ENCODE assay signal across 1 cellular context in the genomic region with DNA sequence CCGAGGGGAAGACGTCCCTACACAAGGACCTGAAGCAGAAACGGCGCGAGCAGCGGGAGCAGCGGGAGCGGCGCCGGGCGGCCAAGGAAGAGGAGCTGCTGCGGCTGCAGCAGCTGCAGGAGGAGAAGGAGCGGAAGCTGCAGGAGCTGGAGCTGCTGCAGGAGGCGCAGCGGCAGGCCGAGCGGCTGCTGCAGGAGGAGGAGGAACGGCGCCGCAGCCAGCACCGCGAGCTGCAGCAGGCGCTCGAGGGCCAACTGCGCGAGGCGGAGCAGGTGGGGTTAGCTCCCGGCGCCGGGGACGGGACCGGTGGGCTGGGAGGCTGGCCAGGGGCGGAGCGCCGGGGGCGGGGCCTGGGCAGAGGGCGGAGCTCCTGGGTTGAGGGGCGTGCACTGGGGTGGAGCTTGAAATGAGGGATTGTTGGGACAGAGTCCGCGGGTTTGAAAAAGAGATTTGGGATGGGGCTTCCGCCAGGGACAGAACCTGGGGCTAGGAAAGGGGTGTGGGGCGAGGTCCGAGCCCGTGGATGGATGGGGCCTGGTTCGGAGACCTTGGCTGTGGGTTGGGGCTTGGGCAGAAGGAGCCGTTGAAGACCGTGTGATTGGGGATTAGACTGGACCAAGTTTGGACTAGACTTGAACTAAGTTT.
TF ChIP-seq lines count a peak whose summit lies in the region.

No MANE protein-coding gene starts in this region.

TF ChIP-seq in HEK293, 187 proteins besides CTCF, POLR2A, EP300 and RAD21 (continued from another document and continues in another):
- TF ChIP-seq, protein P1, sequence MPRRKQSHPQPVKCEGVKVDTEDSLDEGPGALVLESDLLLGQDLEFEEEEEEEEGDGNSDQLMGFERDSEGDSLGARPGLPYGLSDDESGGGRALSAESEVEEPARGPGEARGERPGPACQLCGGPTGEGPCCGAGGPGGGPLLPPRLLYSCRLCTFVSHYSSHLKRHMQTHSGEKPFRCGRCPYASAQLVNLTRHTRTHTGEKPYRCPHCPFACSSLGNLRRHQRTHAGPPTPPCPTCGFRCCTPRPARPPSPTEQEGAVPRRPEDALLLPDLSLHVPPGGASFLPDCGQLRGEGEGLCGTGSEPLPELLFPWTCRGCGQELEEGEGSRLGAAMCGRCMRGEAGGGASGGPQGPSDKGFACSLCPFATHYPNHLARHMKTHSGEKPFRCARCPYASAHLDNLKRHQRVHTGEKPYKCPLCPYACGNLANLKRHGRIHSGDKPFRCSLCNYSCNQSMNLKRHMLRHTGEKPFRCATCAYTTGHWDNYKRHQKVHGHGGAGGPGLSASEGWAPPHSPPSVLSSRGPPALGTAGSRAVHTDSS (tag by site-specific recombination; IDR thresholded peaks at IDR 0.05), result no peak
- TF ChIP-seq ZNF2 (tag by site-specific recombination; IDR thresholded peaks at IDR 0.05), result peak; percentile 48
- TF ChIP-seq, protein P2, sequence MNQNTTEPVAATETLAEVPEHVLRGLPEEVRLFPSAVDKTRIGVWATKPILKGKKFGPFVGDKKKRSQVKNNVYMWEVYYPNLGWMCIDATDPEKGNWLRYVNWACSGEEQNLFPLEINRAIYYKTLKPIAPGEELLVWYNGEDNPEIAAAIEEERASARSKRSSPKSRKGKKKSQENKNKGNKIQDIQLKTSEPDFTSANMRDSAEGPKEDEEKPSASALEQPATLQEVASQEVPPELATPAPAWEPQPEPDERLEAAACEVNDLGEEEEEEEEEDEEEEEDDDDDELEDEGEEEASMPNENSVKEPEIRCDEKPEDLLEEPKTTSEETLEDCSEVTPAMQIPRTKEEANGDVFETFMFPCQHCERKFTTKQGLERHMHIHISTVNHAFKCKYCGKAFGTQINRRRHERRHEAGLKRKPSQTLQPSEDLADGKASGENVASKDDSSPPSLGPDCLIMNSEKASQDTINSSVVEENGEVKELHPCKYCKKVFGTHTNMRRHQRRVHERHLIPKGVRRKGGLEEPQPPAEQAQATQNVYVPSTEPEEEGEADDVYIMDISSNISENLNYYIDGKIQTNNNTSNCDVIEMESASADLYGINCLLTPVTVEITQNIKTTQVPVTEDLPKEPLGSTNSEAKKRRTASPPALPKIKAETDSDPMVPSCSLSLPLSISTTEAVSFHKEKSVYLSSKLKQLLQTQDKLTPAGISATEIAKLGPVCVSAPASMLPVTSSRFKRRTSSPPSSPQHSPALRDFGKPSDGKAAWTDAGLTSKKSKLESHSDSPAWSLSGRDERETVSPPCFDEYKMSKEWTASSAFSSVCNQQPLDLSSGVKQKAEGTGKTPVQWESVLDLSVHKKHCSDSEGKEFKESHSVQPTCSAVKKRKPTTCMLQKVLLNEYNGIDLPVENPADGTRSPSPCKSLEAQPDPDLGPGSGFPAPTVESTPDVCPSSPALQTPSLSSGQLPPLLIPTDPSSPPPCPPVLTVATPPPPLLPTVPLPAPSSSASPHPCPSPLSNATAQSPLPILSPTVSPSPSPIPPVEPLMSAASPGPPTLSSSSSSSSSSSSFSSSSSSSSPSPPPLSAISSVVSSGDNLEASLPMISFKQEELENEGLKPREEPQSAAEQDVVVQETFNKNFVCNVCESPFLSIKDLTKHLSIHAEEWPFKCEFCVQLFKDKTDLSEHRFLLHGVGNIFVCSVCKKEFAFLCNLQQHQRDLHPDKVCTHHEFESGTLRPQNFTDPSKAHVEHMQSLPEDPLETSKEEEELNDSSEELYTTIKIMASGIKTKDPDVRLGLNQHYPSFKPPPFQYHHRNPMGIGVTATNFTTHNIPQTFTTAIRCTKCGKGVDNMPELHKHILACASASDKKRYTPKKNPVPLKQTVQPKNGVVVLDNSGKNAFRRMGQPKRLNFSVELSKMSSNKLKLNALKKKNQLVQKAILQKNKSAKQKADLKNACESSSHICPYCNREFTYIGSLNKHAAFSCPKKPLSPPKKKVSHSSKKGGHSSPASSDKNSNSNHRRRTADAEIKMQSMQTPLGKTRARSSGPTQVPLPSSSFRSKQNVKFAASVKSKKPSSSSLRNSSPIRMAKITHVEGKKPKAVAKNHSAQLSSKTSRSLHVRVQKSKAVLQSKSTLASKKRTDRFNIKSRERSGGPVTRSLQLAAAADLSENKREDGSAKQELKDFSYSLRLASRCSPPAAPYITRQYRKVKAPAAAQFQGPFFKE (tag by site-specific recombination; IDR thresholded peaks at IDR 0.05; ENCODE audit: borderline replicate concordance), result no peak
- peak; percentile 91; the same call in 1 of the 2 replicates for TF ChIP-seq ZNF548 (tag by site-specific recombination; IDR thresholded peaks at IDR 0.05)
- TF ChIP-seq ZEB2 (tag by site-specific recombination; IDR thresholded peaks at IDR 0.05), result peak; percentile 59; the same call in 1 of the 2 replicates
- TF ChIP-seq ZNF416 (tag by site-specific recombination; IDR thresholded peaks at IDR 0.05), result no peak
- TF ChIP-seq, protein P3, sequence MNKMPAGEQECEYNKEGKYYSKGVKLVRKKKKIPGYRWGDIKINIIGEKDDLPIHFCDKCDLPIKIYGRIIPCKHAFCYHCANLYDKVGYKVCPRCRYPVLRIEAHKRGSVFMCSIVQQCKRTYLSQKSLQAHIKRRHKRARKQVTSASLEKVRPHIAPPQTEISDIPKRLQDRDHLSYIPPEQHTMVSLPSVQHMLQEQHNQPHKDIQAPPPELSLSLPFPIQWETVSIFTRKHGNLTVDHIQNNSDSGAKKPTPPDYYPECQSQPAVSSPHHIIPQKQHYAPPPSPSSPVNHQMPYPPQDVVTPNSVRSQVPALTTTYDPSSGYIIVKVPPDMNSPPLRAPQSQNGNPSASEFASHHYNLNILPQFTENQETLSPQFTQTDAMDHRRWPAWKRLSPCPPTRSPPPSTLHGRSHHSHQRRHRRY (tag by site-specific recombination; IDR thresholded peaks at IDR 0.05), result no peak
- TF ChIP-seq ZNF121 (tag by site-specific recombination; IDR thresholded peaks at IDR 0.05), result no peak
- TF ChIP-seq, protein P4, sequence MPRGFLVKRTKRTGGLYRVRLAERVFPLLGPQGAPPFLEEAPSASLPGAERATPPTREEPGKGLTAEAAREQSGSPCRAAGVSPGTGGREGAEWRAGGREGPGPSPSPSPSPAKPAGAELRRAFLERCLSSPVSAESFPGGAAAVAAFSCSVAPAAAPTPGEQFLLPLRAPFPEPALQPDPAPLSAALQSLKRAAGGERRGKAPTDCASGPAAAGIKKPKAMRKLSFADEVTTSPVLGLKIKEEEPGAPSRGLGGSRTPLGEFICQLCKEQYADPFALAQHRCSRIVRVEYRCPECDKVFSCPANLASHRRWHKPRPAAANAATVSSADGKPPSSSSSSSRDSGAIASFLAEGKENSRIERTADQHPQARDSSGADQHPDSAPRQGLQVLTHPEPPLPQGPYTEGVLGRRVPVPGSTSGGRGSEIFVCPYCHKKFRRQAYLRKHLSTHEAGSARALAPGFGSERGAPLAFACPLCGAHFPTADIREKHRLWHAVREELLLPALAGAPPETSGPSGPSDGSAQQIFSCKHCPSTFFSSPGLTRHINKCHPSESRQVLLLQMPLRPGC (tag by site-specific recombination; IDR thresholded peaks at IDR 0.05), result no peak
- TF ChIP-seq, protein P5, sequence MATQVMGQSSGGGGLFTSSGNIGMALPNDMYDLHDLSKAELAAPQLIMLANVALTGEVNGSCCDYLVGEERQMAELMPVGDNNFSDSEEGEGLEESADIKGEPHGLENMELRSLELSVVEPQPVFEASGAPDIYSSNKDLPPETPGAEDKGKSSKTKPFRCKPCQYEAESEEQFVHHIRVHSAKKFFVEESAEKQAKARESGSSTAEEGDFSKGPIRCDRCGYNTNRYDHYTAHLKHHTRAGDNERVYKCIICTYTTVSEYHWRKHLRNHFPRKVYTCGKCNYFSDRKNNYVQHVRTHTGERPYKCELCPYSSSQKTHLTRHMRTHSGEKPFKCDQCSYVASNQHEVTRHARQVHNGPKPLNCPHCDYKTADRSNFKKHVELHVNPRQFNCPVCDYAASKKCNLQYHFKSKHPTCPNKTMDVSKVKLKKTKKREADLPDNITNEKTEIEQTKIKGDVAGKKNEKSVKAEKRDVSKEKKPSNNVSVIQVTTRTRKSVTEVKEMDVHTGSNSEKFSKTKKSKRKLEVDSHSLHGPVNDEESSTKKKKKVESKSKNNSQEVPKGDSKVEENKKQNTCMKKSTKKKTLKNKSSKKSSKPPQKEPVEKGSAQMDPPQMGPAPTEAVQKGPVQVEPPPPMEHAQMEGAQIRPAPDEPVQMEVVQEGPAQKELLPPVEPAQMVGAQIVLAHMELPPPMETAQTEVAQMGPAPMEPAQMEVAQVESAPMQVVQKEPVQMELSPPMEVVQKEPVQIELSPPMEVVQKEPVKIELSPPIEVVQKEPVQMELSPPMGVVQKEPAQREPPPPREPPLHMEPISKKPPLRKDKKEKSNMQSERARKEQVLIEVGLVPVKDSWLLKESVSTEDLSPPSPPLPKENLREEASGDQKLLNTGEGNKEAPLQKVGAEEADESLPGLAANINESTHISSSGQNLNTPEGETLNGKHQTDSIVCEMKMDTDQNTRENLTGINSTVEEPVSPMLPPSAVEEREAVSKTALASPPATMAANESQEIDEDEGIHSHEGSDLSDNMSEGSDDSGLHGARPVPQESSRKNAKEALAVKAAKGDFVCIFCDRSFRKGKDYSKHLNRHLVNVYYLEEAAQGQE (tag by site-specific recombination; IDR thresholded peaks at IDR 0.05), result no peak
- no peak for TF ChIP-seq HOXC10 (CRISPR knock-in tag; IDR thresholded peaks at IDR 0.05)
- no peak for TF ChIP-seq ZNF433 (tag by site-specific recombination; IDR thresholded peaks at IDR 0.05; ENCODE audit: low read depth)
- TF ChIP-seq ZNF214 (tag by site-specific recombination; IDR thresholded peaks at IDR 0.05; ENCODE audit: borderline replicate concordance), result no peak
- TF ChIP-seq ZNF707 (tag by site-specific recombination; IDR thresholded peaks at IDR 0.05), result no peak
- TF ChIP-seq ZBTB7A (tag by site-specific recombination; IDR thresholded peaks at IDR 0.05; ENCODE audit: low read depth), result no peak
- TF ChIP-seq, protein P6, sequence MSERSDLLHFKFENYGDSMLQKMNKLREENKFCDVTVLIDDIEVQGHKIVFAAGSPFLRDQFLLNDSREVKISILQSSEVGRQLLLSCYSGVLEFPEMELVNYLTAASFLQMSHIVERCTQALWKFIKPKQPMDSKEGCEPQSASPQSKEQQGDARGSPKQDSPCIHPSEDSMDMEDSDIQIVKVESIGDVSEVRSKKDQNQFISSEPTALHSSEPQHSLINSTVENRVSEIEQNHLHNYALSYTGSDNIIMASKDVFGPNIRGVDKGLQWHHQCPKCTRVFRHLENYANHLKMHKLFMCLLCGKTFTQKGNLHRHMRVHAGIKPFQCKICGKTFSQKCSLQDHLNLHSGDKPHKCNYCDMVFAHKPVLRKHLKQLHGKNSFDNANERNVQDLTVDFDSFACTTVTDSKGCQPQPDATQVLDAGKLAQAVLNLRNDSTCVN (tag by site-specific recombination; optimal IDR thresholded peaks at IDR 0.05), result peak; percentile 81
- TF ChIP-seq ZNF16 (tag by site-specific recombination; IDR thresholded peaks at IDR 0.05; ENCODE audit: low read depth), result no peak
- TF ChIP-seq PRDM1 (tag by site-specific recombination; IDR thresholded peaks at IDR 0.05), result no peak
- TF ChIP-seq MYNN (tag by site-specific recombination; IDR thresholded peaks at IDR 0.05; ENCODE audit: borderline replicate concordance), result no peak
- no peak for TF ChIP-seq ZNF423 (tag by site-specific recombination; IDR thresholded peaks at IDR 0.05)
- TF ChIP-seq ZNF202 (tag by site-specific recombination; IDR thresholded peaks at IDR 0.05; ENCODE audit: borderline replicate concordance), result no peak
- TF ChIP-seq ZNF473 (tag by site-specific recombination; IDR thresholded peaks at IDR 0.05), result no peak
- TF ChIP-seq, protein P7, sequence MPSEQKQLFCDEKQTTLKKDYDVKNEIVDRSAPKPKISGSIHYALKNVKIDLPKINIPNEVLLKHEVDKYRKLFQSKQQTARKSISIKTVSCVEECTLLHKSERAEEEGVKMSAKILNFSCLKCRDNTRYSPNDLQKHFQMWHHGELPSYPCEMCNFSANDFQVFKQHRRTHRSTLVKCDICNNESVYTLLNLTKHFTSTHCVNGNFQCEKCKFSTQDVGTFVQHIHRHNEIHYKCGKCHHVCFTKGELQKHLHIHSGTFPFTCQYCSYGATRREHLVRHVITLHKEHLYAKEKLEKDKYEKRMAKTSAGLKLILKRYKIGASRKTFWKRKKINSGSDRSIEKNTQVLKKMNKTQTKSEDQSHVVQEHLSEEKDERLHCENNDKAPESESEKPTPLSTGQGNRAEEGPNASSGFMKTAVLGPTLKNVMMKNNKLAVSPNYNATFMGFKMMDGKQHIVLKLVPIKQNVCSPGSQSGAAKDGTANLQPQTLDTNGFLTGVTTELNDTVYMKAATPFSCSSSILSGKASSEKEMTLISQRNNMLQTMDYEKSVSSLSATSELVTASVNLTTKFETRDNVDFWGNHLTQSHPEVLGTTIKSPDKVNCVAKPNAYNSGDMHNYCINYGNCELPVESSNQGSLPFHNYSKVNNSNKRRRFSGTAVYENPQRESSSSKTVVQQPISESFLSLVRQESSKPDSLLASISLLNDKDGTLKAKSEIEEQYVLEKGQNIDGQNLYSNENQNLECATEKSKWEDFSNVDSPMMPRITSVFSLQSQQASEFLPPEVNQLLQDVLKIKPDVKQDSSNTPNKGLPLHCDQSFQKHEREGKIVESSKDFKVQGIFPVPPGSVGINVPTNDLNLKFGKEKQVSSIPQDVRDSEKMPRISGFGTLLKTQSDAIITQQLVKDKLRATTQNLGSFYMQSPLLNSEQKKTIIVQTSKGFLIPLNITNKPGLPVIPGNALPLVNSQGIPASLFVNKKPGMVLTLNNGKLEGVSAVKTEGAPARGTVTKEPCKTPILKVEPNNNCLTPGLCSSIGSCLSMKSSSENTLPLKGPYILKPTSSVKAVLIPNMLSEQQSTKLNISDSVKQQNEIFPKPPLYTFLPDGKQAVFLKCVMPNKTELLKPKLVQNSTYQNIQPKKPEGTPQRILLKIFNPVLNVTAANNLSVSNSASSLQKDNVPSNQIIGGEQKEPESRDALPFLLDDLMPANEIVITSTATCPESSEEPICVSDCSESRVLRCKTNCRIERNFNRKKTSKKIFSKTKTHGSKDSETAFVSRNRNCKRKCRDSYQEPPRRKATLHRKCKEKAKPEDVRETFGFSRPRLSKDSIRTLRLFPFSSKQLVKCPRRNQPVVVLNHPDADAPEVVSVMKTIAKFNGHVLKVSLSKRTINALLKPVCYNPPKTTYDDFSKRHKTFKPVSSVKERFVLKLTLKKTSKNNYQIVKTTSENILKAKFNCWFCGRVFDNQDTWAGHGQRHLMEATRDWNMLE (tag by site-specific recombination; conservative IDR thresholded peaks at IDR 0.05; ENCODE audit: low read depth), result no peak
- TF ChIP-seq, protein P8, sequence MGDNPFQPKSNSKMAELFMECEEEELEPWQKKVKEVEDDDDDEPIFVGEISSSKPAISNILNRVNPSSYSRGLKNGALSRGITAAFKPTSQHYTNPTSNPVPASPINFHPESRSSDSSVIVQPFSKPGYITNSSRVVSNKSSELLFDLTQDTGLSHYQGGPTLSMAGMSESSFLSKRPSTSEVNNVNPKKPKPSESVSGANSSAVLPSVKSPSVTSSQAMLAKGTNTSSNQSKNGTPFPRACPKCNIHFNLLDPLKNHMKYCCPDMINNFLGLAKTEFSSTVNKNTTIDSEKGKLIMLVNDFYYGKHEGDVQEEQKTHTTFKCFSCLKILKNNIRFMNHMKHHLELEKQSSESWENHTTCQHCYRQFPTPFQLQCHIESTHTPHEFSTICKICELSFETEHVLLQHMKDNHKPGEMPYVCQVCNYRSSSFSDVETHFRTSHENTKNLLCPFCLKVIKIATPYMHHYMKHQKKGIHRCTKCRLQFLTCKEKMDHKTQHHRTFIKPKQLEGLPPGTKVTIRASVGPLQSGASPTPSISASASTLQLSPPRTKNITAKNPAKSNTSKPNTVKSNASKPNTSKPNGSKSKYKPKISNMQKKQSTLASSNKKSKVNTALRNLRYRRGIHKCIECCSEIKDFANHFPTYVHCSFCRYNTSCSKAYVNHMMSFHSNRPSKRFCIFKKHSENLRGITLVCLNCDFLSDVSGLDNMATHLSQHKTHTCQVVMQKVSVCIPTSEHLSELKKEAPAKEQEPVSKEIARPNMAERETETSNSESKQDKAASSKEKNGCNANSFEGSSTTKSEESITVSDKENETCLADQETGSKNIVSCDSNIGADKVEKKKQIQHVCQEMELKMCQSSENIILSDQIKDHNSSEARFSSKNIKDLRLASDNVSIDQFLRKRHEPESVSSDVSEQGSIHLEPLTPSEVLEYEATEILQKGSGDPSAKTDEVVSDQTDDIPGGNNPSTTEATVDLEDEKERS (tag by site-specific recombination; IDR thresholded peaks at IDR 0.05), result no peak
